1 cellular context compared by ENCODE assay signal in genomic region chr22:38201718-38202436, GRCh38.
TF ChIP-seq lines count a peak whose summit lies in the region.

TSS of gene MAFF (plus strand) at chr22:38201994. CDS start at chr22:38213854, 11,860 bp downstream.

TF ChIP-seq in HepG2, 621 proteins besides CTCF, POLR2A, EP300 and RAD21 (continued from another document and continues in another):
- no peak for TF ChIP-seq PRDM4 (CRISPR knock-in tag; IDR thresholded peaks at IDR 0.05; ENCODE audit: borderline replicate concordance)
- no peak for TF ChIP-seq ZNF263 (CRISPR knock-in tag; IDR thresholded peaks at IDR 0.05)
- TF ChIP-seq, protein P1, sequence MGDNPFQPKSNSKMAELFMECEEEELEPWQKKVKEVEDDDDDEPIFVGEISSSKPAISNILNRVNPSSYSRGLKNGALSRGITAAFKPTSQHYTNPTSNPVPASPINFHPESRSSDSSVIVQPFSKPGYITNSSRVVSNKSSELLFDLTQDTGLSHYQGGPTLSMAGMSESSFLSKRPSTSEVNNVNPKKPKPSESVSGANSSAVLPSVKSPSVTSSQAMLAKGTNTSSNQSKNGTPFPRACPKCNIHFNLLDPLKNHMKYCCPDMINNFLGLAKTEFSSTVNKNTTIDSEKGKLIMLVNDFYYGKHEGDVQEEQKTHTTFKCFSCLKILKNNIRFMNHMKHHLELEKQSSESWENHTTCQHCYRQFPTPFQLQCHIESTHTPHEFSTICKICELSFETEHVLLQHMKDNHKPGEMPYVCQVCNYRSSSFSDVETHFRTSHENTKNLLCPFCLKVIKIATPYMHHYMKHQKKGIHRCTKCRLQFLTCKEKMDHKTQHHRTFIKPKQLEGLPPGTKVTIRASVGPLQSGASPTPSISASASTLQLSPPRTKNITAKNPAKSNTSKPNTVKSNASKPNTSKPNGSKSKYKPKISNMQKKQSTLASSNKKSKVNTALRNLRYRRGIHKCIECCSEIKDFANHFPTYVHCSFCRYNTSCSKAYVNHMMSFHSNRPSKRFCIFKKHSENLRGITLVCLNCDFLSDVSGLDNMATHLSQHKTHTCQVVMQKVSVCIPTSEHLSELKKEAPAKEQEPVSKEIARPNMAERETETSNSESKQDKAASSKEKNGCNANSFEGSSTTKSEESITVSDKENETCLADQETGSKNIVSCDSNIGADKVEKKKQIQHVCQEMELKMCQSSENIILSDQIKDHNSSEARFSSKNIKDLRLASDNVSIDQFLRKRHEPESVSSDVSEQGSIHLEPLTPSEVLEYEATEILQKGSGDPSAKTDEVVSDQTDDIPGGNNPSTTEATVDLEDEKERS (CRISPR knock-in tag; IDR thresholded peaks at IDR 0.05), result no peak
- no peak for TF ChIP-seq FOXA3 (CRISPR knock-in tag; IDR thresholded peaks at IDR 0.05)
- no peak for TF ChIP-seq NCOR1 (IDR thresholded peaks at IDR 0.05; ENCODE audit: borderline replicate concordance, low read length)
- TF ChIP-seq SALL1 (CRISPR knock-in tag; IDR thresholded peaks at IDR 0.05), result no peak
- no peak for TF ChIP-seq ZNF292 (CRISPR knock-in tag; IDR thresholded peaks at IDR 0.05; ENCODE audit: borderline replicate concordance, low read depth)
- no peak for TF ChIP-seq NAIF1 (CRISPR knock-in tag; IDR thresholded peaks at IDR 0.05; ENCODE audit: borderline replicate concordance)
- TF ChIP-seq ZBTB1 (CRISPR knock-in tag; IDR thresholded peaks at IDR 0.05; ENCODE audit: borderline replicate concordance), result no peak
- TF ChIP-seq ZNF547 (CRISPR knock-in tag; IDR thresholded peaks at IDR 0.05), result no peak
- TF ChIP-seq RARG (CRISPR knock-in tag; IDR thresholded peaks at IDR 0.05; ENCODE audit: low read depth), result no peak
- peak; percentile 21; the same call in 1 of the 2 replicates for TF ChIP-seq CBX5 (CRISPR knock-in tag; IDR thresholded peaks at IDR 0.05; ENCODE audit: borderline replicate concordance)
- TF ChIP-seq ZFY (CRISPR knock-in tag; IDR thresholded peaks at IDR 0.05), result peak; percentile 65
- no peak for TF ChIP-seq SIX1 (CRISPR knock-in tag; IDR thresholded peaks at IDR 0.05; ENCODE audit: borderline replicate concordance)
- no peak; the same call in 1 of the 2 replicates for TF ChIP-seq CBFB (CRISPR knock-in tag; IDR thresholded peaks at IDR 0.05)
- no peak for TF ChIP-seq ZNF354B (CRISPR knock-in tag; IDR thresholded peaks at IDR 0.05)
- TF ChIP-seq ESRRA (CRISPR knock-in tag; IDR thresholded peaks at IDR 0.05; ENCODE audit: low read depth), result no peak
- no peak for TF ChIP-seq ATRX (CRISPR knock-in tag; IDR thresholded peaks at IDR 0.05; ENCODE audit: borderline replicate concordance)
- TF ChIP-seq ETV5 (CRISPR knock-in tag; IDR thresholded peaks at IDR 0.05; ENCODE audit: borderline replicate concordance), result no peak; the same call in 1 of the 2 replicates
- no peak for TF ChIP-seq TGIF2 (CRISPR knock-in tag; IDR thresholded peaks at IDR 0.05)
- TF ChIP-seq AKAP8 (CRISPR knock-in tag; IDR thresholded peaks at IDR 0.05), result 0 out of 2 replicates have a peak, but pooled peaks have one; percentile 9
- no peak for TF ChIP-seq CEBPZ (IDR thresholded peaks at IDR 0.05; ENCODE audit: low read length)
- TF ChIP-seq CAMTA2 (CRISPR knock-in tag; IDR thresholded peaks at IDR 0.05; ENCODE audit: borderline replicate concordance), result no peak
- TF ChIP-seq ZNF629 (CRISPR knock-in tag; conservative IDR thresholded peaks at IDR 0.05), result no peak
- no peak for TF ChIP-seq ZSCAN25 (CRISPR knock-in tag; IDR thresholded peaks at IDR 0.05)
- no peak for TF ChIP-seq MTA3 (CRISPR knock-in tag; IDR thresholded peaks at IDR 0.05)
- TF ChIP-seq SRSF4 (IDR thresholded peaks at IDR 0.05; ENCODE audit: low read depth, low read length, poor library complexity, severe bottlenecking), result no peak
- no peak for TF ChIP-seq DDIT3 (CRISPR knock-in tag; IDR thresholded peaks at IDR 0.05)
- TF ChIP-seq ATF7-NPFF (CRISPR knock-in tag; IDR thresholded peaks at IDR 0.05; ENCODE audit: low read depth), result peak; percentile 36; the same call in 1 of the 2 replicates
- TF ChIP-seq GLI4 (CRISPR knock-in tag; IDR thresholded peaks at IDR 0.05; ENCODE audit: borderline replicate concordance), result no peak
- TF ChIP-seq ZNF75D (CRISPR knock-in tag; IDR thresholded peaks at IDR 0.05; ENCODE audit: borderline replicate concordance), result no peak
- TF ChIP-seq XRCC5 (optimal IDR thresholded peaks at IDR 0.05; ENCODE audit: low read length), result no peak
- no peak for TF ChIP-seq KAT2B (IDR thresholded peaks at IDR 0.05; ENCODE audit: borderline replicate concordance, low read depth, low read length)
- no peak for TF ChIP-seq FOXK1 (CRISPR knock-in tag; IDR thresholded peaks at IDR 0.05; ENCODE audit: borderline replicate concordance, low read depth)
- peak; percentile 13; the same call in 1 of the 2 replicates for TF ChIP-seq ZNF362 (CRISPR knock-in tag; IDR thresholded peaks at IDR 0.05; ENCODE audit: borderline replicate concordance)
- TF ChIP-seq TOPORS (CRISPR knock-in tag; IDR thresholded peaks at IDR 0.05), result no peak
- TF ChIP-seq ZNF205 (CRISPR knock-in tag; IDR thresholded peaks at IDR 0.05), result no peak
- no peak for TF ChIP-seq SUZ12 (IDR thresholded peaks at IDR 0.05; ENCODE audit: low read depth, low read length)
- TF ChIP-seq, protein P2, sequence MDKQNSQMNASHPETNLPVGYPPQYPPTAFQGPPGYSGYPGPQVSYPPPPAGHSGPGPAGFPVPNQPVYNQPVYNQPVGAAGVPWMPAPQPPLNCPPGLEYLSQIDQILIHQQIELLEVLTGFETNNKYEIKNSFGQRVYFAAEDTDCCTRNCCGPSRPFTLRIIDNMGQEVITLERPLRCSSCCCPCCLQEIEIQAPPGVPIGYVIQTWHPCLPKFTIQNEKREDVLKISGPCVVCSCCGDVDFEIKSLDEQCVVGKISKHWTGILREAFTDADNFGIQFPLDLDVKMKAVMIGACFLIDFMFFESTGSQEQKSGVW (CRISPR knock-in tag; IDR thresholded peaks at IDR 0.05; ENCODE audit: borderline replicate concordance), result no peak
- TF ChIP-seq, protein P3, sequence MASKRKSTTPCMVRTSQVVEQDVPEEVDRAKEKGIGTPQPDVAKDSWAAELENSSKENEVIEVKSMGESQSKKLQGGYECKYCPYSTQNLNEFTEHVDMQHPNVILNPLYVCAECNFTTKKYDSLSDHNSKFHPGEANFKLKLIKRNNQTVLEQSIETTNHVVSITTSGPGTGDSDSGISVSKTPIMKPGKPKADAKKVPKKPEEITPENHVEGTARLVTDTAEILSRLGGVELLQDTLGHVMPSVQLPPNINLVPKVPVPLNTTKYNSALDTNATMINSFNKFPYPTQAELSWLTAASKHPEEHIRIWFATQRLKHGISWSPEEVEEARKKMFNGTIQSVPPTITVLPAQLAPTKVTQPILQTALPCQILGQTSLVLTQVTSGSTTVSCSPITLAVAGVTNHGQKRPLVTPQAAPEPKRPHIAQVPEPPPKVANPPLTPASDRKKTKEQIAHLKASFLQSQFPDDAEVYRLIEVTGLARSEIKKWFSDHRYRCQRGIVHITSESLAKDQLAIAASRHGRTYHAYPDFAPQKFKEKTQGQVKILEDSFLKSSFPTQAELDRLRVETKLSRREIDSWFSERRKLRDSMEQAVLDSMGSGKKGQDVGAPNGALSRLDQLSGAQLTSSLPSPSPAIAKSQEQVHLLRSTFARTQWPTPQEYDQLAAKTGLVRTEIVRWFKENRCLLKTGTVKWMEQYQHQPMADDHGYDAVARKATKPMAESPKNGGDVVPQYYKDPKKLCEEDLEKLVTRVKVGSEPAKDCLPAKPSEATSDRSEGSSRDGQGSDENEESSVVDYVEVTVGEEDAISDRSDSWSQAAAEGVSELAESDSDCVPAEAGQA (IDR thresholded peaks at IDR 0.05; ENCODE audit: low read depth), result no peak
- TF ChIP-seq, protein P3 (CRISPR knock-in tag; IDR thresholded peaks at IDR 0.05; ENCODE audit: borderline replicate concordance), result no peak
- no peak for TF ChIP-seq MEF2D (CRISPR knock-in tag; IDR thresholded peaks at IDR 0.05)
- no peak for TF ChIP-seq GATA4 (IDR thresholded peaks at IDR 0.05; ENCODE audit: borderline replicate concordance, low read depth)
- TF ChIP-seq ZNF557 (CRISPR knock-in tag; IDR thresholded peaks at IDR 0.05), result no peak
- TF ChIP-seq, protein P4, sequence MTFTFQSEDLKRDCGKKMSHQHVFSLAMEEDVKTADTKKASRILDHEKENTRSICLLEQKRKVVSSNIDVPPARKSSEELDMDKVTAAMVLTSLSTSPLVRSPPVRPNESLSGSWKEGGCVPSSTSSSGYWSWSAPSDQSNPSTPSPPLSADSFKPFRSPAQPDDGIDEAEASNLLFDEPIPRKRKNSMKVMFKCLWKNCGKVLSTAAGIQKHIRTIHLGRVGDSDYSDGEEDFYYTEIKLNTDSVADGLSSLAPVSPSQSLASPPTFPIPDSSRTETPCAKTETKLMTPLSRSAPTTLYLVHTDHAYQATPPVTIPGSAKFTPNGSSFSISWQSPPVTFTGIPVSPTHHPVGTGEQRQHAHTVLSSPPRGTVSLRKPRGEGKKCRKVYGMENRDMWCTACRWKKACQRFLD (CRISPR knock-in tag; IDR thresholded peaks at IDR 0.05; ENCODE audit: borderline replicate concordance), result no peak
- no peak for TF ChIP-seq NPAS2 (CRISPR knock-in tag; IDR thresholded peaks at IDR 0.05; ENCODE audit: borderline replicate concordance)
- no peak for TF ChIP-seq PPARG (CRISPR knock-in tag; conservative IDR thresholded peaks at IDR 0.05)
